In the genomic region with DNA sequence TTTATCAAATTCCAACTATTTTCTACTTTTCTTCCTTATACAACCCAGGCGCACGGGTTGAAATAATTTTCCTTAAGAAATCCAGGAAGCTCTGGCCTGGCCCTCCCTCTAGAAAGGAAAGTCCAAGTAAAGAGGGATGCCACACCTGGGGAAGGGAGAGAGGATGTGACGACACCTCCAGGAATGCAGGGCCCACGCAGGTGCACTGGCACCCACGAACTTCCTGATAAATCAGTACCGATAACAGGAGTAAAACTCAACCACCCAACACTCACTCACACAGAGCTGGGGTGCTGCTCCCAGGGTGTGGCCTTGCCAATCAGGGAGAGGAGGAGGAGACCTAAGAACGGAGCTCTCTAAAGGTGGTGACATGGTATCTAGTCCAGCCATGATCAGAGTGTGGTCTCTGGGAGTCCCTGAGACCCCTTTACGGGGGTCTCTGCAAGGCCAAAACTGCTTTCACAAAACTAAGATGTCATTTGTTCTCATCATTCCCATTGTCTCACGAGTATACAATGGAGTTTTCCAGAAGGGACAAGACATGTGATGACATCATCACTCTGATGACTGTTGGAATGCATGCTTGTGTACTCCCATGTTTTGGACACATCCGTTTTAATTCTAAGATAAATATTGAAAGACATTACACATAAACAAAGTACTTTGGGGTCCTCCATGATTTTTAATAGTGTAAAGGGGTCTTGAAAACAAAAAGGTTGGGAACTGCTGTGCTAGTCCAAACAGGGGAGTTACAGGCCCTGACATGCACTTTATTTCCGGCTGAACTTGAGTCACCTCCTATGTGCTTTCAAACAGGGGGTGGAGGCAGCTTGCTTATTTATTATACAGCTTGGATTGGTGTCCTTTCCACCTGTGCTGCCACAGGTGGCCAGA, we compare ENCODE assay signal across 10 cellular contexts. TPM values are rescaled to one million over a fixed set of nuclear protein-coding genes. Genes with fewer than 3 reads are reported as not detected.
A peak's percentile ranks its signal among the peaks of the same experiment; 100 is the strongest.
DNase-seq lines count a peak whose midpoint lies in the region; ATAC-seq and TF ChIP-seq lines count a peak whose summit lies in the region.
"Had no signal": no experiment of that assay in that cellular context is flagged by ENCODE, and none has a peak within 500 bp of the region (broad histone marks: within the 10 kb centered on the region; RNA-seq: fewer than 3 reads in every experiment).

No MANE protein-coding gene starts in this region.

- intact Hi-C loops in HCT116 (cut with micrococcal nuclease), result no loop called here

- H2AFZ ChIP-seq in HCT116 (ENCODE audit: low read depth, low read length, poor library complexity, severe bottlenecking), result peak overlapping the region; percentile 4

- no peak for TF ChIP-seq CTCF in HCT116 (IDR thresholded peaks at IDR 0.05 in 2 of 3, conservative IDR thresholded peaks at IDR 0.05 in 1 of 3; ENCODE audit: borderline replicate concordance in 1 of 3, insufficient read depth in 1 of 3, low read depth in 2 of 3, low read length in 2 of 3)

- DNase-seq in HCT116 (ENCODE audit: low read depth, low spot score) (peak; percentile 77), T-cell (no peak), kidney glomerular epithelial cell (lab: John Stamatoyannopoulos, UW) (peak; percentile 57), dedifferentiated amniotic fluid mesenchymal stem cell (ENCODE audit: extremely low spot score) (no peak), GF-D8 (lab: John Stamatoyannopoulos, UW) (no peak)
- no peak for DNase-seq in activated naive CD4-positive, alpha-beta T cell treated with anti-CD3 and anti-CD28 coated beads, Interleukin-2, amount 10 ng/mL, durations not matched to agents 7 days and 5 days
- DNase-seq: brain microvascular endothelial cell had no signal

- TF ChIP-seq RAD21 in HCT116 (IDR thresholded peaks at IDR 0.05; ENCODE audit: low read depth), result no peak

- H3K9ac ChIP-seq in HCT116 (ENCODE audit: low read length), result peak overlapping the region; percentile 78

- H3K27ac ChIP-seq in HCT116 (ENCODE audit: low read depth, low read length), result peak overlapping the region; percentile 92
- peak overlapping the region in 19 of 21 experiments; percentile 3 to 95 (median 73) for H3K27ac ChIP-seq in skin epidermis
- H3K27ac ChIP-seq: brain microvascular endothelial cell, HL-60 had no signal

- peak overlapping the region in 2 of 3 donors; percentile 12 to 24 for H3K4me3 Mint-ChIP-seq in T-cell
- H3K4me3 Mint-ChIP-seq in activated naive CD4-positive, alpha-beta T cell treated with anti-CD3 and anti-CD28 coated beads, Interleukin-2, amount 10 ng/mL, durations not matched to agents 7 days and 5 days, result no peak overlapping the region

- H3K4me3 ChIP-seq in HCT116 (replicated peaks in 1 of 2; ENCODE audit: low read depth in 1 of 2, low read length in 2 of 2), result peak overlapping the region; percentile 56 to 61
- no peak overlapping the region for H3K4me3 ChIP-seq in skin epidermis

- H3K27me3 Mint-ChIP-seq in T-cell, result no peaks in the 10 kb centered on the region
- no peaks in the 10 kb centered on the region for H3K27me3 Mint-ChIP-seq in activated naive CD4-positive, alpha-beta T cell treated with anti-CD3 and anti-CD28 coated beads, Interleukin-2, amount 10 ng/mL, durations not matched to agents 7 days and 5 days

- ATAC-seq in HCT116, result peak; percentile 7
- no peak for ATAC-seq in T-cell (replicated peaks in 1 of 4)
- no peak for ATAC-seq in HG03521 (IDR thresholded peaks at IDR 0.05; ENCODE audit: unreplicated experiment)

- TF ChIP-seq POLR2A in HCT116 (IDR thresholded peaks at IDR 0.05; ENCODE audit: borderline replicate concordance, extremely low read depth, insufficient read depth, insufficient read length), result no peak

- H3K27ac Mint-ChIP-seq in T-cell, result peak overlapping the region in 1 of 2 donors; percentile 44
- H3K27ac Mint-ChIP-seq in activated naive CD4-positive, alpha-beta T cell treated with anti-CD3 and anti-CD28 coated beads, Interleukin-2, amount 10 ng/mL, durations not matched to agents 7 days and 5 days, result no peak overlapping the region

- CTCF ChIA-PET in HCT116 (lab: Charles Lee) (interaction anchor here (1.0 to 2.9 kb wide), 8 partner anchors 12 to 103 kb away, joined by 3 to 11 read pairs (median 5); no protein-coding TSS in a partner anchor), T-cell (lab: Charles Lee) (interaction anchor here in 1 of 2 donors (1.0 to 1.1 kb wide), 2 partner anchors 20 to 61 kb away, joined by 3 to 4 read pairs; no protein-coding TSS in a partner anchor)
- CTCF ChIA-PET in activated naive CD4-positive, alpha-beta T cell treated with anti-CD3 and anti-CD28 coated beads, Interleukin-2, amount 10 ng/mL, durations not matched to agents 7 days and 5 days (lab: Charles Lee), result interaction anchor here (0.6 to 2.1 kb wide), 4 partner anchors 18 to 149 kb away, joined by 3 to 11 read pairs (median 4); no protein-coding TSS in a partner anchor

- POLR2A ChIA-PET in HCT116 (lab: Charles Lee) (interaction anchor here (0.6 to 3.6 kb wide), 18 partner anchors 8 to 759 kb away, joined by 3 to 17 read pairs (median 4); no protein-coding TSS in a partner anchor), T-cell (lab: Charles Lee) (no interaction called here)

- H3K4me1 ChIP-seq in HCT116 (ENCODE audit: control insufficient read depth in 1 of 2, insufficient read depth in 2 of 2, low read length in 2 of 2), result peaks cover 73 to 84% of the 10 kb centered on the region in 2 experiments

- RAD21 ChIA-PET in HCT116 (lab: Charles Lee; ENCODE audit: low non-redundant PET in 1 of 2, low total read pairs in 2 of 2, uncharacterized antibody in 2 of 2, unreplicated experiment in 2 of 2), result no interaction called here

- H3K9me2 ChIP-seq in HCT116 (ENCODE audit: insufficient read depth), result no peaks in the 10 kb centered on the region

- H3K79me2 ChIP-seq in HCT116 (ENCODE audit: insufficient read depth, low read length), result peaks cover 32% of the 10 kb centered on the region

- no peaks in the 10 kb centered on the region for H3K36me3 Mint-ChIP-seq in T-cell
- H3K36me3 Mint-ChIP-seq in activated naive CD4-positive, alpha-beta T cell treated with anti-CD3 and anti-CD28 coated beads, Interleukin-2, amount 10 ng/mL, durations not matched to agents 7 days and 5 days, result no peaks in the 10 kb centered on the region

- H3K9me3 ChIP-seq in HCT116 (ENCODE audit: control insufficient read depth in 1 of 2, insufficient read depth in 1 of 2, low read depth in 1 of 2, low read length in 2 of 2), result no peaks in the 10 kb centered on the region

- peak overlapping the region; percentile 83 for H3K4me2 ChIP-seq in HCT116 (ENCODE audit: low read length)

- no peaks in the 10 kb centered on the region for H3K27me3 ChIP-seq in HCT116 (ENCODE audit: insufficient read depth, low read length)
- H3K27me3 ChIP-seq: brain microvascular endothelial cell had no signal

- no peaks in the 10 kb centered on the region for H4K20me1 ChIP-seq in HCT116 (ENCODE audit: insufficient read depth)

- peaks cover 18 to 26% (median 19%) of the 10 kb centered on the region in 3 donors for H3K4me1 Mint-ChIP-seq in T-cell
- peaks cover 21% of the 10 kb centered on the region for H3K4me1 Mint-ChIP-seq in activated naive CD4-positive, alpha-beta T cell treated with anti-CD3 and anti-CD28 coated beads, Interleukin-2, amount 10 ng/mL, durations not matched to agents 7 days and 5 days

- peaks cover 2 to 8% of the 10 kb centered on the region in 2 experiments; a peak in 2 of 4 replicates for H3K36me3 ChIP-seq in HCT116 (ENCODE audit: control insufficient read depth in 1 of 2, insufficient read depth in 2 of 2, low read length in 2 of 2)
- H3K36me3 ChIP-seq: brain microvascular endothelial cell had no signal

- no peaks in the 10 kb centered on the region for H3K9me3 Mint-ChIP-seq in T-cell
- H3K9me3 Mint-ChIP-seq in activated naive CD4-positive, alpha-beta T cell treated with anti-CD3 and anti-CD28 coated beads, Interleukin-2, amount 10 ng/mL, durations not matched to agents 7 days and 5 days, result no peaks in the 10 kb centered on the region

- BruUV-seq in HCT116 (replicated peaks; lab: Mats Ljungman, UMichigan), result no TSS peak

TF ChIP-seq in HCT116, 20 proteins besides CTCF, POLR2A, EP300 and RAD21:
- TF ChIP-seq FOSL1 (IDR thresholded peaks at IDR 0.05; ENCODE audit: low read depth) (no peak), YY1 (IDR thresholded peaks at IDR 0.05; ENCODE audit: extremely low read depth, insufficient replicate concordance, low read depth, low read length) (peak; percentile 55), SIN3A (IDR thresholded peaks at IDR 0.05; ENCODE audit: low read depth) (no peak)

RNA-seq across cellular contexts. Expression of a gene that starts 2.2 kb away (rescaled TPM):
- total RNA-seq in HCT116 (2021; ENCODE audit: unreplicated experiment) (41.3 TPM), T-cell (10 to 100 TPM in 2 of 5 donors, 1 to 10 TPM in 3; 5.9 to 12.4 (median 9.4) TPM)
- 3.1 and 5.0 TPM in 2 replicates for polyA plus RNA-seq in HCT116 (2012)

RNA-seq across cellular contexts. Expression of a gene that starts 37.9 kb away (rescaled TPM):
- 0.22 TPM for total RNA-seq in HCT116 (2021; ENCODE audit: unreplicated experiment)
- polyA plus RNA-seq in HCT116 (2012), result 0.14 and 0.20 TPM in 2 replicates
- under 1 TPM; 0.25 to 0.88 (median 0.42) TPM for total RNA-seq in T-cell

Comparison
In these comparisons a context has a peak if more than half of its experiments do, and no peak if none do; other contexts are left out.
1. DNase-seq: peak in HCT116 (single experiment) and kidney glomerular epithelial cell (single experiment); none in T-cell (0 of 34), dedifferentiated amniotic fluid mesenchymal stem cell (single experiment), GF-D8 (single experiment) and activated naive CD4-positive, alpha-beta T cell treated with anti-CD3 and anti-CD28 coated beads, Interleukin-2, amount 10 ng/mL, durations not matched to agents 7 days and 5 days (single experiment).
2. H3K4me3 ChIP-seq: peak in HCT116 (2 of 2); none in skin epidermis (0 of 7).